ENCODE assay signal across 16 cellular contexts in genomic region chr1:16174261-16174871, GRCh38. TPM values are rescaled to one million over a fixed set of nuclear protein-coding genes. Genes with fewer than 3 reads are reported as not detected.
DNase-seq lines count a peak whose midpoint lies in the region; ATAC-seq, FAIRE-seq and TF ChIP-seq lines count a peak whose summit lies in the region.
"Had no signal": no experiment of that assay in that cellular context is flagged by ENCODE, and none has a peak within 500 bp of the region (broad histone marks: within the 10 kb centered on the region; RNA-seq: fewer than 3 reads in every experiment).

No MANE protein-coding gene starts in this region.

- H4K20me1 ChIP-seq in HCT116 (ENCODE audit: insufficient read depth), result no peaks in the 10 kb centered on the region
- no peaks in the 10 kb centered on the region for H4K20me1 ChIP-seq in astrocyte (ENCODE audit: insufficient read depth, low read length)
- H4K20me1 ChIP-seq in keratinocyte (ENCODE audit: control insufficient read depth, extremely low read depth, insufficient read depth, low read length), result no peaks in the 10 kb centered on the region

- H3K9ac ChIP-seq in HCT116 (ENCODE audit: low read length) (peak overlapping the region; percentile 71), astrocyte (ENCODE audit: low read length) (peak overlapping the region; percentile 12), keratinocyte (ENCODE audit: control insufficient read depth, extremely low read depth, insufficient read depth, low read length) (peak overlapping the region; percentile 78)

- H3K4me3 ChIP-seq in HCT116 (replicated peaks in 1 of 2; ENCODE audit: low read depth in 1 of 2, low read length in 2 of 2), result peak overlapping the region in 1 of 2 experiments; percentile 41; a peak in 1 of 4 replicates
- no peak overlapping the region for H3K4me3 ChIP-seq in astrocyte (ENCODE audit: insufficient read depth, low read depth, low read length)
- H3K4me3 ChIP-seq in keratinocyte (ENCODE audit: control insufficient read depth in 2 of 3, extremely low read depth in 1 of 3, insufficient read depth in 2 of 3, low read depth in 1 of 3, low read length in 3 of 3), result no peak overlapping the region
- no peak overlapping the region for H3K4me3 ChIP-seq in heart left ventricle

- H3K79me2 ChIP-seq in HCT116 (ENCODE audit: insufficient read depth, low read length) (no peaks in the 10 kb centered on the region), astrocyte (ENCODE audit: insufficient read depth, low read length) (no peaks in the 10 kb centered on the region), keratinocyte (ENCODE audit: control insufficient read depth, insufficient read depth, low read length) (no peaks in the 10 kb centered on the region)

- H3K9me2 ChIP-seq in HCT116 (ENCODE audit: insufficient read depth), result no peaks in the 10 kb centered on the region

- H3K4me1 Mint-ChIP-seq in astrocyte (ENCODE audit: low read depth, unreplicated experiment), result peaks cover 31% of the 10 kb centered on the region
- H3K4me1 Mint-ChIP-seq in stimulated activated effector memory CD8-positive, alpha-beta T cell treated with anti-CD3 and anti-CD28 coated beads, Interleukin-12 subunit alpha, Interleukin-12 subunit beta, amount 100 ng/mL, for 72 hours, result peaks cover 1% of the 10 kb centered on the region

- RAD21 ChIA-PET in HCT116 (lab: Charles Lee; ENCODE audit: low non-redundant PET in 1 of 2, low total read pairs in 2 of 2, uncharacterized antibody in 2 of 2, unreplicated experiment in 2 of 2), result no interaction called here

- TF ChIP-seq RAD21 in HCT116 (IDR thresholded peaks at IDR 0.05; ENCODE audit: low read depth), result no peak

- 0 out of 2 replicates have a peak, but pooled peaks have one; percentile 6 for ATAC-seq in HCT116
- no peak for ATAC-seq in stimulated activated effector memory CD8-positive, alpha-beta T cell treated with anti-CD3 and anti-CD28 coated beads, Interleukin-12 subunit alpha, Interleukin-12 subunit beta, amount 100 ng/mL, for 72 hours
- no peak for ATAC-seq in heart left ventricle
- ATAC-seq: left lobe of liver had no signal

- no peaks in the 10 kb centered on the region for H3K36me3 Mint-ChIP-seq in astrocyte (ENCODE audit: low read depth, unreplicated experiment)
- no peaks in the 10 kb centered on the region for H3K36me3 Mint-ChIP-seq in stimulated activated effector memory CD8-positive, alpha-beta T cell treated with anti-CD3 and anti-CD28 coated beads, Interleukin-12 subunit alpha, Interleukin-12 subunit beta, amount 100 ng/mL, for 72 hours
- H3K36me3 Mint-ChIP-seq: activated naive CD8-positive, alpha-beta T cell treated with anti-CD3 and anti-CD28 coated beads for 36 hours had no signal

- CTCF ChIA-PET in HCT116 (lab: Charles Lee), result no interaction called here

- H3K4me3 Mint-ChIP-seq in astrocyte (ENCODE audit: unreplicated experiment), result no peak overlapping the region
- no peak overlapping the region for H3K4me3 Mint-ChIP-seq in stimulated activated effector memory CD8-positive, alpha-beta T cell treated with anti-CD3 and anti-CD28 coated beads, Interleukin-12 subunit alpha, Interleukin-12 subunit beta, amount 100 ng/mL, for 72 hours
- H3K4me3 Mint-ChIP-seq: activated naive CD8-positive, alpha-beta T cell treated with anti-CD3 and anti-CD28 coated beads for 36 hours had no signal

- H3K36me3 ChIP-seq in HCT116 (ENCODE audit: control insufficient read depth in 1 of 2, insufficient read depth in 2 of 2, low read length in 2 of 2), result no peaks in the 10 kb centered on the region
- H3K36me3 ChIP-seq in astrocyte (ENCODE audit: insufficient read depth, low read length), result no peaks in the 10 kb centered on the region
- H3K36me3 ChIP-seq in keratinocyte (ENCODE audit: control insufficient read depth in 2 of 2, extremely low read depth in 1 of 2, insufficient read depth in 2 of 2, low read length in 2 of 2), result no peaks in the 10 kb centered on the region
- no peaks in the 10 kb centered on the region for H3K36me3 ChIP-seq in heart left ventricle
- H3K36me3 ChIP-seq: neutrophil had no signal

- H3K27ac Mint-ChIP-seq in astrocyte (ENCODE audit: unreplicated experiment), result peak overlapping the region; percentile 47
- H3K27ac Mint-ChIP-seq in stimulated activated effector memory CD8-positive, alpha-beta T cell treated with anti-CD3 and anti-CD28 coated beads, Interleukin-12 subunit alpha, Interleukin-12 subunit beta, amount 100 ng/mL, for 72 hours, result peak overlapping the region; percentile 68
- H3K27ac Mint-ChIP-seq: activated naive CD8-positive, alpha-beta T cell treated with anti-CD3 and anti-CD28 coated beads for 36 hours had no signal

- TF ChIP-seq CTCF in HCT116 (IDR thresholded peaks at IDR 0.05 in 2 of 3, conservative IDR thresholded peaks at IDR 0.05 in 1 of 3; ENCODE audit: borderline replicate concordance in 1 of 3, insufficient read depth in 1 of 3, low read depth in 2 of 3, low read length in 2 of 3), result no peak
- no peak for TF ChIP-seq CTCF in astrocyte (IDR thresholded peaks at IDR 0.05; ENCODE audit: insufficient read depth, low read depth, low read length)
- no peak for TF ChIP-seq CTCF in keratinocyte (optimal IDR thresholded peaks at IDR 0.05 in 1 of 3, IDR thresholded peaks at IDR 0.05 in 1 of 3, conservative IDR thresholded peaks at IDR 0.05 in 1 of 3; ENCODE audit: extremely low read depth in 1 of 3, insufficient read depth in 2 of 3, low read length in 3 of 3)
- TF ChIP-seq CTCF in heart left ventricle (IDR thresholded peaks at IDR 0.05), result no peak

- peak overlapping the region; percentile 95 for H3K27ac ChIP-seq in HCT116 (ENCODE audit: low read depth, low read length)
- no peak overlapping the region for H3K27ac ChIP-seq in astrocyte (ENCODE audit: low read depth, low read length)
- H3K27ac ChIP-seq in keratinocyte (ENCODE audit: control insufficient read depth, insufficient read depth, low read length), result peak overlapping the region; percentile 95
- H3K27ac ChIP-seq in heart left ventricle, result peak overlapping the region in 1 of 12 donors; percentile 92
- H3K27ac ChIP-seq: neutrophil had no signal

- H3K9me3 ChIP-seq in HCT116 (ENCODE audit: control insufficient read depth in 1 of 2, insufficient read depth in 1 of 2, low read depth in 1 of 2, low read length in 2 of 2), result no peaks in the 10 kb centered on the region
- no peaks in the 10 kb centered on the region for H3K9me3 ChIP-seq in astrocyte (ENCODE audit: insufficient read depth, low read depth, low read length)
- no peaks in the 10 kb centered on the region for H3K9me3 ChIP-seq in keratinocyte (ENCODE audit: control insufficient read depth, low read depth, low read length)
- no peaks in the 10 kb centered on the region for H3K9me3 ChIP-seq in heart left ventricle
- H3K9me3 ChIP-seq: neutrophil had no signal

- H3K9me3 Mint-ChIP-seq in astrocyte (ENCODE audit: unreplicated experiment), result no peaks in the 10 kb centered on the region
- no peaks in the 10 kb centered on the region for H3K9me3 Mint-ChIP-seq in stimulated activated effector memory CD8-positive, alpha-beta T cell treated with anti-CD3 and anti-CD28 coated beads, Interleukin-12 subunit alpha, Interleukin-12 subunit beta, amount 100 ng/mL, for 72 hours
- H3K9me3 Mint-ChIP-seq: activated naive CD8-positive, alpha-beta T cell treated with anti-CD3 and anti-CD28 coated beads for 36 hours had no signal

- BruUV-seq in HCT116 (replicated peaks; lab: Mats Ljungman, UMichigan), result no TSS peak

- H2AFZ ChIP-seq in HCT116 (ENCODE audit: low read depth, low read length, poor library complexity, severe bottlenecking), result no peak overlapping the region
- no peak overlapping the region for H2AFZ ChIP-seq in astrocyte (ENCODE audit: low read depth, low read length)
- H2AFZ ChIP-seq in keratinocyte (ENCODE audit: control insufficient read depth, low read length), result no peak overlapping the region

- H3K27me3 ChIP-seq in HCT116 (ENCODE audit: insufficient read depth, low read length) (no peaks in the 10 kb centered on the region), astrocyte (ENCODE audit: insufficient read depth, low read length) (no peaks in the 10 kb centered on the region), keratinocyte (ENCODE audit: control insufficient read depth, extremely low read depth, insufficient read depth, low read length) (no peaks in the 10 kb centered on the region), heart left ventricle (no peaks in the 10 kb centered on the region)

- intact Hi-C loops in HCT116 (cut with micrococcal nuclease) (no loop called here), heart left ventricle (cut with DNase I) (no loop called here)

- TF ChIP-seq POLR2A in HCT116 (IDR thresholded peaks at IDR 0.05; ENCODE audit: borderline replicate concordance, extremely low read depth, insufficient read depth, insufficient read length), result no peak
- no peak for TF ChIP-seq POLR2A in heart left ventricle (IDR thresholded peaks at IDR 0.05)

- H3K27me3 Mint-ChIP-seq in astrocyte (ENCODE audit: low read depth, unreplicated experiment), result peaks cover 6% of the 10 kb centered on the region

- WGBS in heart left ventricle, 4 donors, result 89 to 91% (median 91%) methylated on average over 9 of the region's 9 CpGs

- H3K4me2 ChIP-seq in HCT116 (ENCODE audit: low read length) (peak overlapping the region; percentile 71), astrocyte (ENCODE audit: low read length) (no peak overlapping the region), keratinocyte (ENCODE audit: control insufficient read depth, extremely low read depth, insufficient read depth, low read depth, low read length) (peak overlapping the region; percentile 74)

- FAIRE-seq in astrocyte (lab: Jason Lieb, UNC), result no peak
- no peak for FAIRE-seq in keratinocyte (lab: Jason Lieb, UNC)

- POLR2A ChIA-PET in HCT116 (lab: Charles Lee), result interaction anchor here (1.4 to 3.9 kb wide), 3 partner anchors 11 to 33 kb away, joined by 3 to 30 read pairs (median 9); no protein-coding TSS in a partner anchor

- DNase-seq in HCT116 (ENCODE audit: low read depth, low spot score) (no peak), astrocyte (ENCODE audit: low read depth) (no peak), keratinocyte (ENCODE audit: low read depth, low spot score) (no peak), heart left ventricle (no peak), DMS114 treated with DMSO at 0.1 percent for 48 hours (lab: John Stamatoyannopoulos, UW; ENCODE audit: unreplicated experiment) (no peak)
- no peak for DNase-seq in stimulated activated effector memory CD8-positive, alpha-beta T cell treated with anti-CD3 and anti-CD28 coated beads, Interleukin-12 subunit alpha, Interleukin-12 subunit beta, amount 100 ng/mL, for 72 hours (ENCODE audit: low spot score in 2 of 2)
- no peak for DNase-seq in activated naive CD4-positive, alpha-beta T cell treated with Interleukin-2 at 50 U/mL for 16 hours
- no peak for DNase-seq in activated CD4-positive, alpha-beta T cell treated with anti-CD3 and anti-CD28 coated beads, Interleukin-2, amount 50 U/mL, for 48 hours
- DNase-seq: activated naive CD8-positive, alpha-beta T cell treated with anti-CD3 and anti-CD28 coated beads for 36 hours; AML-193; dermis blood vessel endothelial cell; GOT3; NCI-H146; SIG-M5 had no signal

- dilution Hi-C loops in keratinocyte (cut with MboI; ENCODE audit: extremely low pct_ligation_motif_present, low sequenced_read_pairs), result no loop called here

- no peaks in the 10 kb centered on the region for H3K9me1 ChIP-seq in keratinocyte (ENCODE audit: control insufficient read depth, extremely low read depth, insufficient read depth, low read length)

- H3K4me1 ChIP-seq in HCT116 (ENCODE audit: control insufficient read depth in 1 of 2, insufficient read depth in 2 of 2, low read length in 2 of 2) (peaks cover 79 to 100% of the 10 kb centered on the region in 2 experiments), astrocyte (ENCODE audit: insufficient read depth, low read length) (peaks cover 51% of the 10 kb centered on the region), keratinocyte (ENCODE audit: control insufficient read depth, extremely low read depth, insufficient read depth, low read length) (peaks cover 60% of the 10 kb centered on the region), heart left ventricle (peaks cover 12 to 47% (median 38%) of the 10 kb centered on the region in 12 donors)

RNA-seq across cellular contexts. Expression of gene EPHA2, which starts 18.5 kb away (rescaled TPM):
- total RNA-seq in HCT116 (2021; ENCODE audit: unreplicated experiment) (164 TPM), astrocyte (117 and 140 TPM in 2 replicates), heart left ventricle (10 to 100 TPM in 8 of 9 donors, 1 to 10 TPM in 1; 7.6 to 34.7 (median 14.8) TPM)
- polyA plus RNA-seq in HCT116 (2012), result 167 and 209 TPM in 2 replicates
- polyA plus RNA-seq in keratinocyte (55.6 to 70.9 TPM (median 60.3 TPM) in 3 replicates), heart left ventricle (10 to 100 TPM in 1 of 2 donors, 1 to 10 TPM in 1; 5.6 to 14.0 TPM)
- 31.9 TPM for polyA plus RNA-seq in keratinocyte (2011; ENCODE audit: low read depth)
- 36.6 and 49.9 TPM in 2 replicates for polyA plus RNA-seq in keratinocyte (2011; cell fraction: cytosol; rRNA removed)
- polyA plus RNA-seq in keratinocyte (2011; cell fraction: nucleus; rRNA removed), result 176 and 195 TPM in 2 replicates
- 64.4 and 71.6 TPM in 2 replicates for polyA plus RNA-seq in keratinocyte (2012; ENCODE audit: low replicate concordance)
- polyA minus RNA-seq in keratinocyte, result 113 to 223 TPM (median 129 TPM) in 3 replicates
- 152 TPM for polyA minus RNA-seq in keratinocyte (2011; cell fraction: cytosol; rRNA and poly(A)+ RNA removed)
- 153 and 207 TPM in 2 replicates for polyA minus RNA-seq in keratinocyte (2011; cell fraction: nucleus; rRNA and poly(A)+ RNA removed)

RNA-seq across cellular contexts. Expression of gene ARHGEF19, which starts 38.1 kb away (rescaled TPM):
- 59.7 TPM for total RNA-seq in HCT116 (2021; ENCODE audit: unreplicated experiment)
- polyA plus RNA-seq in HCT116 (2012), result 47.5 and 50.2 TPM in 2 replicates
- 5.7 and 7.4 TPM in 2 replicates for total RNA-seq in astrocyte
- 5.0 to 7.1 TPM (median 5.1 TPM) in 3 replicates for polyA plus RNA-seq in keratinocyte
- polyA plus RNA-seq in keratinocyte (2011; ENCODE audit: low read depth), result 2.4 TPM
- polyA plus RNA-seq in keratinocyte (2011; cell fraction: cytosol; rRNA removed), result 2.6 and 4.1 TPM in 2 replicates
- 10.6 and 14.4 TPM in 2 replicates for polyA plus RNA-seq in keratinocyte (2011; cell fraction: nucleus; rRNA removed)
- polyA plus RNA-seq in keratinocyte (2012; ENCODE audit: low replicate concordance), result 2.1 and 5.8 TPM in 2 replicates
- 4.3 to 8.0 TPM (median 4.6 TPM) in 3 replicates for polyA minus RNA-seq in keratinocyte
- polyA minus RNA-seq in keratinocyte (2011; cell fraction: cytosol; rRNA and poly(A)+ RNA removed), result 4.4 TPM
- polyA minus RNA-seq in keratinocyte (2011; cell fraction: nucleus; rRNA and poly(A)+ RNA removed), result 3.0 and 4.4 TPM in 2 replicates
- total RNA-seq in heart left ventricle, result 1 to 10 TPM in 8 of 9 donors, under 1 TPM in 1; 0.97 to 3.8 (median 2.3) TPM
- polyA plus RNA-seq in heart left ventricle, result 1 to 10 TPM in 1 of 2 donors, under 1 TPM in 1; 0.99 to 3.5 TPM

Comparison
In these comparisons a context has a peak if more than half of its experiments do, and no peak if none do; other contexts are left out.
1. H3K9ac ChIP-seq: peak in every context shown above with its lines; median percentile 78 in keratinocyte; 71 in HCT116; 12 in astrocyte.